In genomic region chr11:117875397-117876048, GRCh38 we compare ENCODE assay signal across 8 cellular contexts. TPM values are rescaled to one million over a fixed set of nuclear protein-coding genes. Genes with fewer than 3 reads are reported as not detected.
A peak's percentile ranks its signal among the peaks of the same experiment; 100 is the strongest.
DNase-seq lines count a peak whose midpoint lies in the region; ATAC-seq and TF ChIP-seq lines count a peak whose summit lies in the region.
"Had no signal": no experiment of that assay in that cellular context is flagged by ENCODE, and none has a peak within 500 bp of the region (broad histone marks: within the 10 kb centered on the region; RNA-seq: fewer than 3 reads in every experiment).

No MANE protein-coding gene starts in this region.

- intact Hi-C loops in posterior vena cava (cut with DNase I): no loop called here

- DNase-seq in NCI-H1092 (lab: John Stamatoyannopoulos, UW): peak; percentile 58
- DNase-seq in WERI-Rb-1: peak; percentile 20
- no peak for DNase-seq in endothelial cell (ENCODE audit: low spot score)
- peak; percentile 68 for DNase-seq in posterior vena cava (ENCODE audit: low spot score)
- DNase-seq in COLO829 (ENCODE audit: low spot score): no peak
- DNase-seq: IMR-90 had no signal

- no peak for TF ChIP-seq CTCF in WERI-Rb-1 (IDR thresholded peaks at IDR 0.05; ENCODE audit: low read depth, low read length)
- TF ChIP-seq CTCF in endothelial cell (IDR thresholded peaks at IDR 0.05; ENCODE audit: unreplicated experiment): no peak

- H3K9me3 Mint-ChIP-seq in endothelial cell (ENCODE audit: unreplicated experiment): no peaks in the 10 kb centered on the region

- H3K36me3 ChIP-seq in WERI-Rb-1: no peaks in the 10 kb centered on the region

- peak overlapping the region; percentile 91 for H3K27ac ChIP-seq in WERI-Rb-1

- no peaks in the 10 kb centered on the region for H3K9me3 ChIP-seq in WERI-Rb-1 (ENCODE audit: severe bottlenecking)

- ATAC-seq in GM21737 (IDR thresholded peaks at IDR 0.05; ENCODE audit: unreplicated experiment): no peak
- no peak for ATAC-seq in GM18868 (IDR thresholded peaks at IDR 0.05; ENCODE audit: unreplicated experiment)

- peaks cover 28% of the 10 kb centered on the region for H3K4me1 Mint-ChIP-seq in endothelial cell (ENCODE audit: unreplicated experiment)

- H3K27me3 Mint-ChIP-seq in endothelial cell (ENCODE audit: unreplicated experiment): peaks cover 26% of the 10 kb centered on the region

- peak overlapping the region; percentile 94 for H3K4me3 Mint-ChIP-seq in endothelial cell (ENCODE audit: unreplicated experiment)

- H3K27me3 ChIP-seq in WERI-Rb-1 (ENCODE audit: insufficient read depth, low read depth, severe bottlenecking): no peaks in the 10 kb centered on the region

- H3K27ac Mint-ChIP-seq in endothelial cell (ENCODE audit: unreplicated experiment): no peak overlapping the region

- H3K36me3 Mint-ChIP-seq in endothelial cell (ENCODE audit: low read depth, unreplicated experiment): no peaks in the 10 kb centered on the region

- H3K4me3 ChIP-seq in WERI-Rb-1 (ENCODE audit: low read depth, low read length): peak overlapping the region; percentile 79

RNA-seq across cellular contexts. Expression of gene FXYD6, which starts 0.9 kb away (rescaled TPM):
- total RNA-seq in endothelial cell (ENCODE audit: unreplicated experiment) (18.1 TPM), posterior vena cava (100 to 1,000 TPM in 1 of 2 donors, 10 to 100 TPM in 1; 62.8 to 107 TPM)
- total RNA-seq: IMR-90 had no signal

RNA-seq across cellular contexts. Expression of gene FXYD2, which starts 51.0 kb away (rescaled TPM):
- total RNA-seq in endothelial cell (ENCODE audit: unreplicated experiment) (not detected), posterior vena cava (1 to 10 TPM; 3.6 to 4.5 TPM)
- total RNA-seq: IMR-90 had no signal

RNA-seq across cellular contexts. Expression of gene TMPRSS13, which starts 53.7 kb away (rescaled TPM):
- total RNA-seq in endothelial cell (ENCODE audit: unreplicated experiment) (1.8 TPM), posterior vena cava (under 1 TPM; 0.24 to 0.37 TPM)
- total RNA-seq: IMR-90 had no signal

Comparison
In these comparisons a context has a peak if more than half of its experiments do, and no peak if none do; other contexts are left out.
1. DNase-seq: peak in NCI-H1092 (single experiment), WERI-Rb-1 (single experiment) and posterior vena cava (single experiment); none in endothelial cell (single experiment) and COLO829 (single experiment).